ENCODE assay signal across 37 cellular contexts in genomic region chr11:32164836-32165235, GRCh38.
"Had no signal": no experiment of that assay in that cellular context is flagged by ENCODE, and none has a peak within 500 bp of the region (broad histone marks: within the 10 kb centered on the region; RNA-seq: fewer than 3 reads in every experiment).

No MANE protein-coding gene starts in this region.

- H3K27me3 ChIP-seq: ascending aorta, breast epithelium, cardiac muscle cell had no signal

- ATAC-seq: activated naive CD4-positive, alpha-beta T cell treated with anti-CD3 and anti-CD28 coated beads, Interleukin-2, amount 50 U/mL, for 72 hours; activated naive CD8-positive, alpha-beta T cell treated with anti-CD3 and anti-CD28 coated beads, Interleukin-2, amount 50 U/mL, for 24 hours; activated T-cell treated with anti-CD3 and anti-CD28 coated beads, Interleukin-2, amount 50 U/mL, for 4 hours; activated T-cell treated with anti-CD3 and anti-CD28 coated beads, Interleukin-2, amount 50 U/mL, for 72 hours; activated T-helper 17 cell treated with anti-CD3 and anti-CD28 coated beads, Interleukin-2, amount 50 U/mL, for 72 hours; body of pancreas had no signal

- H3K4me3 ChIP-seq: adrenal gland, ascending aorta, body of pancreas, breast epithelium, cardiac muscle cell had no signal

- H3K27ac Mint-ChIP-seq: activated naive CD4-positive, alpha-beta T cell treated with anti-CD3 and anti-CD28 coated beads for 36 hours; activated naive CD4-positive, alpha-beta T cell treated with anti-CD3 and anti-CD28 coated beads, Interleukin-2, amount 10 ng/mL, durations not matched to agents 7 days and 5 days; activated naive CD4-positive, alpha-beta T cell treated with anti-CD3 and anti-CD28 coated beads, Interleukin-2, amount 50 U/mL, for 24 hours; activated naive CD4-positive, alpha-beta T cell treated with anti-CD3 and anti-CD28 coated beads, Interleukin-2, amount 50 U/mL, for 72 hours; activated naive CD8-positive, alpha-beta T cell; activated naive CD8-positive, alpha-beta T cell treated with anti-CD3 and anti-CD28 coated beads for 36 hours; activated naive CD8-positive, alpha-beta T cell treated with anti-CD3 and anti-CD28 coated beads, Interleukin-2, amount 10 ng/mL, durations not matched to agents 7 days and 5 days; activated naive CD8-positive, alpha-beta T cell treated with anti-CD3 and anti-CD28 coated beads, Interleukin-2, amount 50 U/mL, for 24 hours; activated T-cell treated with anti-CD3 and anti-CD28 coated beads, Interleukin-2, amount 50 U/mL, for 24 hours; activated T-cell treated with anti-CD3 and anti-CD28 coated beads, Interleukin-2, amount 50 U/mL, for 72 hours; activated T-helper 1 cell treated with anti-CD3 and anti-CD28 coated beads, Interleukin-12 subunit alpha, Interleukin-12 subunit beta, Interleukin-2, Interleukin-4 antibody, amounts not matched to agents 30 ng/mL and 10 ng/mL and 1 ng/mL, durations not matched to agents 14 hours and 24 hours and 36 hours; activated T-helper 17 cell treated with anti-CD3 and anti-CD28 coated beads, Interleukin-2, amount 50 U/mL, for 72 hours; activated T-helper 2 cell treated with anti-CD3 and anti-CD28 coated beads, Interferon-gamma antibody, Interleukin-2, Interleukin-4, amounts not matched to agents 10 μg/mL and 5 μg/mL and 100 μg/mL, durations not matched to agents 14 hours and 24 hours and 36 hours; brain had no signal

- DNase-seq: activated effector memory CD4-positive, alpha-beta T cell treated with anti-CD3 and anti-CD28 coated beads, Interleukin-2, amount 50 U/mL, for 16 hours; activated effector memory CD4-positive, alpha-beta T cell treated with Interleukin-2 at 50 U/mL for 16 hours; activated gamma-delta T cell; activated gamma-delta T cell treated with Interleukin-2 at 50 U/mL for 16 hours; activated naive CD4-positive, alpha-beta T cell; activated naive CD4-positive, alpha-beta T cell treated with anti-CD3 and anti-CD28 coated beads for 36 hours; activated naive CD4-positive, alpha-beta T cell treated with anti-CD3 and anti-CD28 coated beads, Interleukin-2, amount 10 ng/mL, durations not matched to agents 7 days and 5 days; activated naive CD4-positive, alpha-beta T cell treated with anti-CD3 and anti-CD28 coated beads, Interleukin-2, amount 50 U/mL, for 16 hours; activated naive CD4-positive, alpha-beta T cell treated with Interleukin-2 at 50 U/mL for 16 hours; activated naive CD8-positive, alpha-beta T cell treated with anti-CD3 and anti-CD28 coated beads for 36 hours; activated naive CD8-positive, alpha-beta T cell treated with anti-CD3 and anti-CD28 coated beads, Interleukin-2, amount 10 ng/mL, durations not matched to agents 7 days and 5 days; activated naive CD8-positive, alpha-beta T cell treated with anti-CD3 and anti-CD28 coated beads, Interleukin-2, amount 50 U/mL, for 24 hours; activated T-cell treated with anti-CD3 and anti-CD28 coated beads, Interleukin-2, amount 50 U/mL, for 1 hour; activated T-cell treated with anti-CD3 and anti-CD28 coated beads, Interleukin-2, amount 50 U/mL, for 24 hours; activated T-cell treated with anti-CD3 and anti-CD28 coated beads, Interleukin-2, amount 50 U/mL, for 4 hours; activated T-cell treated with anti-CD3 and anti-CD28 coated beads, Interleukin-2, amount 50 U/mL, for 48 hours; activated T-cell treated with anti-CD3 and anti-CD28 coated beads, Interleukin-2, amount 50 U/mL, for 72 hours; adrenal gland; amniotic stem cell; amygdala; anterior cingulate cortex; aorta; body of pancreas; brain microvascular endothelial cell; central memory CD4-positive, alpha-beta T cell; cerebellar nuclear complex had no signal

- H3K36me3 ChIP-seq: adrenal gland, ascending aorta, brain microvascular endothelial cell, breast epithelium, cardiac muscle cell had no signal

- H3K36me3 Mint-ChIP-seq: activated naive CD4-positive, alpha-beta T cell treated with anti-CD3 and anti-CD28 coated beads, Interleukin-2, amount 10 ng/mL, durations not matched to agents 7 days and 5 days; activated naive CD4-positive, alpha-beta T cell treated with anti-CD3 and anti-CD28 coated beads, Interleukin-2, amount 50 U/mL, for 24 hours; activated naive CD4-positive, alpha-beta T cell treated with anti-CD3 and anti-CD28 coated beads, Interleukin-2, amount 50 U/mL, for 72 hours; activated naive CD8-positive, alpha-beta T cell; activated naive CD8-positive, alpha-beta T cell treated with anti-CD3 and anti-CD28 coated beads for 36 hours; activated naive CD8-positive, alpha-beta T cell treated with anti-CD3 and anti-CD28 coated beads, Interleukin-2, amount 10 ng/mL, durations not matched to agents 7 days and 5 days; brain had no signal

- H3K9me3 Mint-ChIP-seq: activated naive CD4-positive, alpha-beta T cell treated with anti-CD3 and anti-CD28 coated beads for 36 hours; activated naive CD4-positive, alpha-beta T cell treated with anti-CD3 and anti-CD28 coated beads, Interleukin-2, amount 10 ng/mL, durations not matched to agents 7 days and 5 days; activated naive CD4-positive, alpha-beta T cell treated with anti-CD3 and anti-CD28 coated beads, Interleukin-2, amount 50 U/mL, for 24 hours; activated naive CD4-positive, alpha-beta T cell treated with anti-CD3 and anti-CD28 coated beads, Interleukin-2, amount 50 U/mL, for 72 hours; activated naive CD8-positive, alpha-beta T cell treated with anti-CD3 and anti-CD28 coated beads for 36 hours; activated naive CD8-positive, alpha-beta T cell treated with anti-CD3 and anti-CD28 coated beads, Interleukin-2, amount 10 ng/mL, durations not matched to agents 7 days and 5 days; activated naive CD8-positive, alpha-beta T cell treated with anti-CD3 and anti-CD28 coated beads, Interleukin-2, amount 50 U/mL, for 24 hours; activated T-cell treated with anti-CD3 and anti-CD28 coated beads, Interleukin-2, amount 50 U/mL, for 24 hours; activated T-cell treated with anti-CD3 and anti-CD28 coated beads, Interleukin-2, amount 50 U/mL, for 4 hours; activated T-cell treated with anti-CD3 and anti-CD28 coated beads, Interleukin-2, amount 50 U/mL, for 72 hours; activated T-helper 1 cell treated with anti-CD3 and anti-CD28 coated beads, Interleukin-12 subunit alpha, Interleukin-12 subunit beta, Interleukin-2, Interleukin-4 antibody, amounts not matched to agents 30 ng/mL and 10 ng/mL and 1 ng/mL, durations not matched to agents 14 hours and 24 hours and 36 hours; activated T-helper 2 cell treated with anti-CD3 and anti-CD28 coated beads, Interferon-gamma antibody, Interleukin-2, Interleukin-4, amounts not matched to agents 10 μg/mL and 5 μg/mL and 100 μg/mL, durations not matched to agents 14 hours and 24 hours and 36 hours; brain; central memory CD8-positive, alpha-beta T cell had no signal

- H3K27me3 Mint-ChIP-seq: activated naive CD8-positive, alpha-beta T cell; activated naive CD8-positive, alpha-beta T cell treated with anti-CD3 and anti-CD28 coated beads for 36 hours; brain had no signal

- H3K4me3 Mint-ChIP-seq: activated naive CD4-positive, alpha-beta T cell treated with anti-CD3 and anti-CD28 coated beads for 36 hours; activated naive CD4-positive, alpha-beta T cell treated with anti-CD3 and anti-CD28 coated beads, Interleukin-2, amount 10 ng/mL, durations not matched to agents 7 days and 5 days; activated naive CD4-positive, alpha-beta T cell treated with anti-CD3 and anti-CD28 coated beads, Interleukin-2, amount 50 U/mL, for 24 hours; activated naive CD8-positive, alpha-beta T cell; activated naive CD8-positive, alpha-beta T cell treated with anti-CD3 and anti-CD28 coated beads for 36 hours; activated naive CD8-positive, alpha-beta T cell treated with anti-CD3 and anti-CD28 coated beads, Interleukin-2, amount 10 ng/mL, durations not matched to agents 7 days and 5 days; activated naive CD8-positive, alpha-beta T cell treated with anti-CD3 and anti-CD28 coated beads, Interleukin-2, amount 50 U/mL, for 24 hours; activated T-cell treated with anti-CD3 and anti-CD28 coated beads, Interleukin-2, amount 50 U/mL, for 24 hours; activated T-cell treated with anti-CD3 and anti-CD28 coated beads, Interleukin-2, amount 50 U/mL, for 4 hours; activated T-cell treated with anti-CD3 and anti-CD28 coated beads, Interleukin-2, amount 50 U/mL, for 72 hours; activated T-helper 1 cell treated with anti-CD3 and anti-CD28 coated beads, Interleukin-12 subunit alpha, Interleukin-12 subunit beta, Interleukin-2, Interleukin-4 antibody, amounts not matched to agents 30 ng/mL and 10 ng/mL and 1 ng/mL, durations not matched to agents 14 hours and 24 hours and 36 hours; activated T-helper 17 cell treated with anti-CD3 and anti-CD28 coated beads, Interleukin-2, amount 50 U/mL, for 72 hours; brain; central memory CD8-positive, alpha-beta T cell had no signal

- H3K27ac ChIP-seq: adrenal gland, ascending aorta, body of pancreas, brain microvascular endothelial cell, breast epithelium, cardiac muscle cell had no signal

- H3K9me3 ChIP-seq: adrenal gland, ascending aorta, body of pancreas, breast epithelium had no signal
